Comparison of ENCODE assay signal across 1 cellular context in the genomic region with DNA sequence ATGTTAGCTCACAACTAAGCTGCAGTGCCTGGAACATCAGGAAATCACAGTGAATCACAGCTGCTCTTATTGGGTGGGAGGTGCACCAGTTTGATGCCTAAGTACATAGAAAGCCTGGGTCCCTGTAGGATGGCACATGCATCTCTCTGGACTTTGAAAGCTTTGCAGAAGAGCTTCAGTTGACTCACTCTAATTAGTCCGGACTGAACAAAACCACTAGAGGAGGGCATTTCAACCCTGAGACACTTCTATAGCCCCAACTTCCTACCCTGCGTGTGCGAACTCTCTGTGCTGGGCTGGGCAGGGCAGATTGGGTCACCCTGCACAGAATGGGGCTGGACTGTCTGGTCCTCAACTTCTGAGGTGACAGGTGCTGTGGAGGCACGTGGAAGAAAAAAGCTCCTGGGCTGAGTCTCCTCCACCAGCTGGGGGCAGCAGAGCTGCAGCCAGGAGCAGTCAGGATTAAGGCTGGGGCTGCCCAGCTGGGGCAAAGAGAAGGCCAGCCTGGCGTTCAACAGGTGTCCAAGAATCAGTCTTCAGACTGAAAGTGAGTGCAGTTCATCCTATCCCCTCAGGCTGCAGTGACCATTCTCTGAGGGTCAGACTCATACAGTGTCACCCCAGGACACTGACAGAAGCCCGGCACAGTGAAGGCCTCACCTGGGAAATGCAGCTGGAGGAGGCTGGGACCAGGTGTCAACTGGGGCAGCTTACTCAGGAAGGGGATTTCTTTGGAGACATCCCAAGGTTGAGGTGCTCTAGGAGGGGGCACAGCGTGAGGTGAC.
A peak's percentile ranks its signal among the peaks of the same experiment; 100 is the strongest.
TF ChIP-seq lines count a peak whose summit lies in the region.

No MANE protein-coding gene starts in this region.

TF ChIP-seq in GM12878, 131 proteins besides CTCF, POLR2A, EP300 and RAD21 (continued from another document):
- peak; percentile 33; the same call in 1 of the 2 replicates for TF ChIP-seq SMC3 (IDR thresholded peaks at IDR 0.05; ENCODE audit: borderline replicate concordance, low read length)
- no peak for TF ChIP-seq NFXL1 (IDR thresholded peaks at IDR 0.05; ENCODE audit: borderline replicate concordance)
